Comparison of ENCODE assay signal across 1 cellular context in the genomic region with DNA sequence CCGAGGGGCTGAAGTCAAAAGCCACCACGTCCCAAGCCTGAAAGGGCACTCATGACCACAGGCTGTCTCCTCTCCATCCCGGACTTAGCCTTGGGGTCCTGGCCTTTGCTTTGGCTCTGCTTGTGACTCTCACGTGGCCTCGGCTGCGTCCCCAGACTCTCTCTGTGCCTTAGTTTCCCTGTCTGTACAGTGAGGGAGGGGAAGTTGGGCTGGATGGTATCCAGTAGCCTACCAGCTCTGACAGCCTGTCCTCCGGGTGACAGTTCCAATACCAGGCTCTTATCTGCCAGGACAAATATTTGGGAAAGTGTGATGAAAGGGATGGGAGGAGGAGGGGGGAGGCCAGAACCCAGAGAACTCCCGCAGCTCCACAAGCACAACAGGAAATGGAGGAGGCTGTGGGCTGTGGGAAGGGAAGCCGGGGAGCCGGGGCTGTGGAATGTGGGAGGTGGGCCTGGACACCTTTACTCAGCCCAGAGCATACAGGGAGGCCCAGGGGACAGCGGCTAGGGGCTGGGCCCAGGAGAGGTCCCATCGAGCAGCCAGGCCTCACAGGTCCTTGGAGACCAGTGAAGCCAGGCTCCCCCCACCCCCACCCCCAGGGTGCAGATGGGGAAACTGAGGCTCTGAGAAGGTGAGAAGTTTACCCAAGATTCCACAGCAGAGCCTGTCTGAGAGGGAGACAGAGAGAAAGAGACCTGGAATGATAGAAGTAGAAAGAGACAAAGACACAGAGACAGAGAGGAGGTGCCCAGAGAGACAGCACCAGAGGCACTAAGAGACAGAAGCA.
A peak's percentile ranks its signal among the peaks of the same experiment; 100 is the strongest.
TF ChIP-seq lines count a peak whose summit lies in the region.

No MANE protein-coding gene starts in this region.

TF ChIP-seq in HepG2, 621 proteins besides CTCF, POLR2A, EP300 and RAD21 (continued from another document and continues in another):
- TF ChIP-seq ATM (IDR thresholded peaks at IDR 0.05; ENCODE audit: borderline replicate concordance) = no peak
- TF ChIP-seq ZNF20 (CRISPR knock-in tag; IDR thresholded peaks at IDR 0.05) = no peak
- peak; percentile 94 for TF ChIP-seq IKZF5 (CRISPR knock-in tag; IDR thresholded peaks at IDR 0.05)
- TF ChIP-seq ZNF512B (CRISPR knock-in tag; IDR thresholded peaks at IDR 0.05; ENCODE audit: borderline replicate concordance) = peak; percentile 28; the same call in 1 of the 2 replicates
- peak; percentile 93 for TF ChIP-seq ZNF331 (CRISPR knock-in tag; IDR thresholded peaks at IDR 0.05)
- no peak; the same call in 1 of the 2 replicates for TF ChIP-seq TFAP4 (IDR thresholded peaks at IDR 0.05; ENCODE audit: borderline replicate concordance, low read depth)
- TF ChIP-seq ZNF44 (CRISPR knock-in tag; IDR thresholded peaks at IDR 0.05) = peak; percentile 33; the same call in 1 of the 2 replicates
- peak; percentile 28; the same call in 1 of the 2 replicates for TF ChIP-seq SMAD3 (CRISPR knock-in tag; IDR thresholded peaks at IDR 0.05)
- TF ChIP-seq KLF9 (CRISPR knock-in tag; IDR thresholded peaks at IDR 0.05; ENCODE audit: low read depth) = 0 out of 2 replicates have a peak, but pooled peaks have one; percentile 36
- no peak; the same call in 1 of the 2 replicates for TF ChIP-seq ZNF33B (CRISPR knock-in tag; IDR thresholded peaks at IDR 0.05)
- TF ChIP-seq CEBPG (CRISPR knock-in tag; IDR thresholded peaks at IDR 0.05) = peak; percentile 80
- TF ChIP-seq, protein P1, sequence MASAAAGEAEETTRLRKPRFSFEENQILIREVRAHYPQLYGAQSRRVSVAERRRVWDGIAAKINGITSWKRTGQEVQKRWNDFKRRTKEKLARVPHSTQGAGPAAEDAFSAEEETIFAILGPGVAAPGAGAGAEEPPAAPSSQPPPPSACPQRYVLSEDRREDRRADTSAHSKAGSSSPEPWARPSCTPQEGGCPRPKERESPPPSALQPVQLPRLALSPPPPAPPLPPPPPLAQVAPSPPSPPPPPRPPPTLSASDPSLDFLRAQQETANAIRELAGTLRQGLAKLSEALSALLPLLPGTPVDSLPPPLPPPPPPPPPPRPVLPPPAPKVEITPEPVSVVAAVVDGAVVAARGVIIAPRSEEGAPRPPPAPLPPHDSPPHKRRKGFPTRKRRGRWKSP (CRISPR knock-in tag; IDR thresholded peaks at IDR 0.05) = peak; percentile 51; the same call in 1 of the 2 replicates
- no peak for TF ChIP-seq HES4 (CRISPR knock-in tag; IDR thresholded peaks at IDR 0.05; ENCODE audit: borderline replicate concordance)
- TF ChIP-seq, protein P2, sequence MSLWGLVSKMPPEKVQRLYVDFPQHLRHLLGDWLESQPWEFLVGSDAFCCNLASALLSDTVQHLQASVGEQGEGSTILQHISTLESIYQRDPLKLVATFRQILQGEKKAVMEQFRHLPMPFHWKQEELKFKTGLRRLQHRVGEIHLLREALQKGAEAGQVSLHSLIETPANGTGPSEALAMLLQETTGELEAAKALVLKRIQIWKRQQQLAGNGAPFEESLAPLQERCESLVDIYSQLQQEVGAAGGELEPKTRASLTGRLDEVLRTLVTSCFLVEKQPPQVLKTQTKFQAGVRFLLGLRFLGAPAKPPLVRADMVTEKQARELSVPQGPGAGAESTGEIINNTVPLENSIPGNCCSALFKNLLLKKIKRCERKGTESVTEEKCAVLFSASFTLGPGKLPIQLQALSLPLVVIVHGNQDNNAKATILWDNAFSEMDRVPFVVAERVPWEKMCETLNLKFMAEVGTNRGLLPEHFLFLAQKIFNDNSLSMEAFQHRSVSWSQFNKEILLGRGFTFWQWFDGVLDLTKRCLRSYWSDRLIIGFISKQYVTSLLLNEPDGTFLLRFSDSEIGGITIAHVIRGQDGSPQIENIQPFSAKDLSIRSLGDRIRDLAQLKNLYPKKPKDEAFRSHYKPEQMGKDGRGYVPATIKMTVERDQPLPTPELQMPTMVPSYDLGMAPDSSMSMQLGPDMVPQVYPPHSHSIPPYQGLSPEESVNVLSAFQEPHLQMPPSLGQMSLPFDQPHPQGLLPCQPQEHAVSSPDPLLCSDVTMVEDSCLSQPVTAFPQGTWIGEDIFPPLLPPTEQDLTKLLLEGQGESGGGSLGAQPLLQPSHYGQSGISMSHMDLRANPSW (CRISPR knock-in tag; IDR thresholded peaks at IDR 0.05; ENCODE audit: borderline replicate concordance) = 0 out of 2 replicates have a peak, but pooled peaks have one; percentile 21
- TF ChIP-seq ZNF773 (CRISPR knock-in tag; IDR thresholded peaks at IDR 0.05; ENCODE audit: borderline replicate concordance) = no peak
- TF ChIP-seq TARDBP (CRISPR knock-in tag; IDR thresholded peaks at IDR 0.05) = peak; percentile 86
- TF ChIP-seq MAFF (IDR thresholded peaks at IDR 0.05; ENCODE audit: low read depth, low read length) = no peak
- no peak for TF ChIP-seq DNMT1 (CRISPR knock-in tag; IDR thresholded peaks at IDR 0.05)
- peak; percentile 44; the same call in 1 of the 2 replicates for TF ChIP-seq KDM2A (CRISPR knock-in tag; IDR thresholded peaks at IDR 0.05; ENCODE audit: borderline replicate concordance, low read depth)
- TF ChIP-seq ZNF468 (CRISPR knock-in tag; IDR thresholded peaks at IDR 0.05) = peak; percentile 68; the same call in 1 of the 2 replicates
- TF ChIP-seq, protein P3, sequence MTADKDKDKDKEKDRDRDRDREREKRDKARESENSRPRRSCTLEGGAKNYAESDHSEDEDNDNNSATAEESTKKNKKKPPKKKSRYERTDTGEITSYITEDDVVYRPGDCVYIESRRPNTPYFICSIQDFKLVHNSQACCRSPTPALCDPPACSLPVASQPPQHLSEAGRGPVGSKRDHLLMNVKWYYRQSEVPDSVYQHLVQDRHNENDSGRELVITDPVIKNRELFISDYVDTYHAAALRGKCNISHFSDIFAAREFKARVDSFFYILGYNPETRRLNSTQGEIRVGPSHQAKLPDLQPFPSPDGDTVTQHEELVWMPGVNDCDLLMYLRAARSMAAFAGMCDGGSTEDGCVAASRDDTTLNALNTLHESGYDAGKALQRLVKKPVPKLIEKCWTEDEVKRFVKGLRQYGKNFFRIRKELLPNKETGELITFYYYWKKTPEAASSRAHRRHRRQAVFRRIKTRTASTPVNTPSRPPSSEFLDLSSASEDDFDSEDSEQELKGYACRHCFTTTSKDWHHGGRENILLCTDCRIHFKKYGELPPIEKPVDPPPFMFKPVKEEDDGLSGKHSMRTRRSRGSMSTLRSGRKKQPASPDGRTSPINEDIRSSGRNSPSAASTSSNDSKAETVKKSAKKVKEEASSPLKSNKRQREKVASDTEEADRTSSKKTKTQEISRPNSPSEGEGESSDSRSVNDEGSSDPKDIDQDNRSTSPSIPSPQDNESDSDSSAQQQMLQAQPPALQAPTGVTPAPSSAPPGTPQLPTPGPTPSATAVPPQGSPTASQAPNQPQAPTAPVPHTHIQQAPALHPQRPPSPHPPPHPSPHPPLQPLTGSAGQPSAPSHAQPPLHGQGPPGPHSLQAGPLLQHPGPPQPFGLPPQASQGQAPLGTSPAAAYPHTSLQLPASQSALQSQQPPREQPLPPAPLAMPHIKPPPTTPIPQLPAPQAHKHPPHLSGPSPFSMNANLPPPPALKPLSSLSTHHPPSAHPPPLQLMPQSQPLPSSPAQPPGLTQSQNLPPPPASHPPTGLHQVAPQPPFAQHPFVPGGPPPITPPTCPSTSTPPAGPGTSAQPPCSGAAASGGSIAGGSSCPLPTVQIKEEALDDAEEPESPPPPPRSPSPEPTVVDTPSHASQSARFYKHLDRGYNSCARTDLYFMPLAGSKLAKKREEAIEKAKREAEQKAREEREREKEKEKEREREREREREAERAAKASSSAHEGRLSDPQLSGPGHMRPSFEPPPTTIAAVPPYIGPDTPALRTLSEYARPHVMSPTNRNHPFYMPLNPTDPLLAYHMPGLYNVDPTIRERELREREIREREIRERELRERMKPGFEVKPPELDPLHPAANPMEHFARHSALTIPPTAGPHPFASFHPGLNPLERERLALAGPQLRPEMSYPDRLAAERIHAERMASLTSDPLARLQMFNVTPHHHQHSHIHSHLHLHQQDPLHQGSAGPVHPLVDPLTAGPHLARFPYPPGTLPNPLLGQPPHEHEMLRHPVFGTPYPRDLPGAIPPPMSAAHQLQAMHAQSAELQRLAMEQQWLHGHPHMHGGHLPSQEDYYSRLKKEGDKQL (CRISPR knock-in tag; IDR thresholded peaks at IDR 0.05; ENCODE audit: low read depth) = peak; percentile 94
- no peak for TF ChIP-seq ZFP62 (CRISPR knock-in tag; IDR thresholded peaks at IDR 0.05)
- peak; percentile 62 for TF ChIP-seq RCOR2 (CRISPR knock-in tag; IDR thresholded peaks at IDR 0.05)
- TF ChIP-seq DMAP1 (CRISPR knock-in tag; IDR thresholded peaks at IDR 0.05) = peak; percentile 53; the same call in 1 of the 2 replicates
- 0 out of 2 replicates have a peak, but pooled peaks have one; percentile 15 for TF ChIP-seq ZNF235 (CRISPR knock-in tag; IDR thresholded peaks at IDR 0.05; ENCODE audit: borderline replicate concordance)
- TF ChIP-seq NFE2L2 (IDR thresholded peaks at IDR 0.05; ENCODE audit: low read length) = no peak
- no peak for TF ChIP-seq TERF1 (CRISPR knock-in tag; IDR thresholded peaks at IDR 0.05)
- peak; percentile 97 for TF ChIP-seq ZNF792 (CRISPR knock-in tag; IDR thresholded peaks at IDR 0.05)
- TF ChIP-seq, protein P4, sequence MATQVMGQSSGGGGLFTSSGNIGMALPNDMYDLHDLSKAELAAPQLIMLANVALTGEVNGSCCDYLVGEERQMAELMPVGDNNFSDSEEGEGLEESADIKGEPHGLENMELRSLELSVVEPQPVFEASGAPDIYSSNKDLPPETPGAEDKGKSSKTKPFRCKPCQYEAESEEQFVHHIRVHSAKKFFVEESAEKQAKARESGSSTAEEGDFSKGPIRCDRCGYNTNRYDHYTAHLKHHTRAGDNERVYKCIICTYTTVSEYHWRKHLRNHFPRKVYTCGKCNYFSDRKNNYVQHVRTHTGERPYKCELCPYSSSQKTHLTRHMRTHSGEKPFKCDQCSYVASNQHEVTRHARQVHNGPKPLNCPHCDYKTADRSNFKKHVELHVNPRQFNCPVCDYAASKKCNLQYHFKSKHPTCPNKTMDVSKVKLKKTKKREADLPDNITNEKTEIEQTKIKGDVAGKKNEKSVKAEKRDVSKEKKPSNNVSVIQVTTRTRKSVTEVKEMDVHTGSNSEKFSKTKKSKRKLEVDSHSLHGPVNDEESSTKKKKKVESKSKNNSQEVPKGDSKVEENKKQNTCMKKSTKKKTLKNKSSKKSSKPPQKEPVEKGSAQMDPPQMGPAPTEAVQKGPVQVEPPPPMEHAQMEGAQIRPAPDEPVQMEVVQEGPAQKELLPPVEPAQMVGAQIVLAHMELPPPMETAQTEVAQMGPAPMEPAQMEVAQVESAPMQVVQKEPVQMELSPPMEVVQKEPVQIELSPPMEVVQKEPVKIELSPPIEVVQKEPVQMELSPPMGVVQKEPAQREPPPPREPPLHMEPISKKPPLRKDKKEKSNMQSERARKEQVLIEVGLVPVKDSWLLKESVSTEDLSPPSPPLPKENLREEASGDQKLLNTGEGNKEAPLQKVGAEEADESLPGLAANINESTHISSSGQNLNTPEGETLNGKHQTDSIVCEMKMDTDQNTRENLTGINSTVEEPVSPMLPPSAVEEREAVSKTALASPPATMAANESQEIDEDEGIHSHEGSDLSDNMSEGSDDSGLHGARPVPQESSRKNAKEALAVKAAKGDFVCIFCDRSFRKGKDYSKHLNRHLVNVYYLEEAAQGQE (IDR thresholded peaks at IDR 0.05; ENCODE audit: borderline replicate concordance in 1 of 2, low read depth in 1 of 2, low read length in 2 of 2) = peak in 1 of 2 experiments; percentile 50; a peak in 1 of 4 replicates
- TF ChIP-seq ZFP36L2 (CRISPR knock-in tag; IDR thresholded peaks at IDR 0.05) = no peak
- no peak for TF ChIP-seq GPN1 (CRISPR knock-in tag; IDR thresholded peaks at IDR 0.05; ENCODE audit: borderline replicate concordance)
- no peak; the same call in 1 of the 2 replicates for TF ChIP-seq POLR2AphosphoS5 (IDR thresholded peaks at IDR 0.05; ENCODE audit: low read depth, low read length)
- peak; percentile 84; the same call in 1 of the 2 replicates for TF ChIP-seq ZNF430 (CRISPR knock-in tag; IDR thresholded peaks at IDR 0.05)
- peak; percentile 19 for TF ChIP-seq TBL1XR1 (IDR thresholded peaks at IDR 0.05; ENCODE audit: borderline replicate concordance, low read length, partially characterized antibody)
- TF ChIP-seq MTF2 (CRISPR knock-in tag; IDR thresholded peaks at IDR 0.05; ENCODE audit: borderline replicate concordance) = no peak
